ENCODE assay signal across 22 cellular contexts in genomic region chr3:99891610-99892285, GRCh38.
A peak's percentile ranks its signal among the peaks of the same experiment; 100 is the strongest.
DNase-seq lines count a peak whose midpoint lies in the region; ATAC-seq, FAIRE-seq and TF ChIP-seq lines count a peak whose summit lies in the region.
"Had no signal": no experiment of that assay in that cellular context is flagged by ENCODE, and none has a peak within 500 bp of the region (broad histone marks: within the 10 kb centered on the region; RNA-seq: fewer than 3 reads in every experiment).

No MANE protein-coding gene starts in this region.

- H2AK5ac ChIP-seq in IMR-90 (ENCODE audit: low read depth, low read length): no peak overlapping the region

- no peak overlapping the region; the same call in 1 of the 2 replicates for H4K5ac ChIP-seq in IMR-90 (ENCODE audit: low read depth, low read length)

- no peak for FAIRE-seq in D721Med (lab: Jason Lieb, UNC)
- FAIRE-seq: A549, G401.6, GM12892, GM19239 had no signal

- dilution Hi-C loops in IMR-90 (cut with HindIII; ENCODE audit: low sequenced_read_pairs, unreplicated experiment): no loop called here

- H3K36me3 ChIP-seq in IMR-90 (ENCODE audit: control insufficient read depth, insufficient read depth, low read length) (no peaks in the 10 kb centered on the region), psoas muscle (ENCODE audit: insufficient read depth in 1 of 2, low read depth in 1 of 2) (no peaks in the 10 kb centered on the region)
- H3K36me3 ChIP-seq in effector memory CD4-positive, alpha-beta T cell (ENCODE audit: control insufficient read depth, insufficient read depth, low read length): no peaks in the 10 kb centered on the region
- H3K36me3 ChIP-seq: HAP-1 had no signal

- no peak for TF ChIP-seq RAD21 in IMR-90 (IDR thresholded peaks at IDR 0.05; ENCODE audit: low read length)

- DNase-seq in IMR-90 (peak; percentile 75), choroid plexus epithelial cell (ENCODE audit: low read depth) (peak; percentile 48), fibroblast of villous mesenchyme (ENCODE audit: low read depth) (peak; percentile 71), psoas muscle (no peak), D721Med (ENCODE audit: insufficient read length, low spot score) (no peak), Right ventricle myocardium inferior (ENCODE audit: missing footprints) (no peak)
- DNase-seq in effector memory CD4-positive, alpha-beta T cell: no peak
- DNase-seq: 8988T; C1 segment of cervical spinal cord; Calu3; CD4-positive, alpha-beta memory T cell; COR-L47; DMS153; DND-41; GOT3; HFFc6 had no signal

- peak overlapping the region; percentile 46 for H3K4me2 ChIP-seq in IMR-90 (ENCODE audit: low read depth, low read length)
- H3K4me2 ChIP-seq: A549 had no signal

- CTCF ChIA-PET in IMR-90 (lab: Yijun Ruan, JAX): interaction anchor here (0.5 kb wide), 1 partner anchor 156 kb away, joined by 3 read pairs; no protein-coding TSS in a partner anchor

- intact Hi-C loops in IMR-90 (cut with micrococcal nuclease) (no loop called here), psoas muscle (cut with DNase I) (no loop called here), Right ventricle myocardium inferior (cut with DNase I) (no loop called here)

- H3K79me1 ChIP-seq in IMR-90 (ENCODE audit: low read depth in 1 of 2, low read length in 2 of 2): peaks cover 15 to 16% of the 10 kb centered on the region in 2 experiments

- no peak overlapping the region for H2AK9ac ChIP-seq in IMR-90 (replicated peaks; ENCODE audit: low read depth, low read length, poor library complexity)

- no peak overlapping the region for H4K91ac ChIP-seq in IMR-90 (ENCODE audit: insufficient read depth, low read depth, low read length)

- TF ChIP-seq POLR2A in IMR-90 (IDR thresholded peaks at IDR 0.05; ENCODE audit: low read depth, low read length): no peak

- peak overlapping the region; percentile 33; the same call in 1 of the 2 replicates for H3K18ac ChIP-seq in IMR-90 (ENCODE audit: low read depth, low read length)

- no peaks in the 10 kb centered on the region for H4K20me1 ChIP-seq in IMR-90 (ENCODE audit: insufficient read depth, low read length)

- TF ChIP-seq CTCF in IMR-90 (conservative IDR thresholded peaks at IDR 0.05; ENCODE audit: low read depth, low read length) (no peak), choroid plexus epithelial cell (conservative IDR thresholded peaks at IDR 0.05; ENCODE audit: low read depth, low read length) (no peak), fibroblast of villous mesenchyme (IDR thresholded peaks at IDR 0.05; ENCODE audit: insufficient read depth, low read depth, low read length) (no peak), psoas muscle (IDR thresholded peaks at IDR 0.05) (no peak), D721Med (IDR thresholded peaks at IDR 0.05; ENCODE audit: insufficient read depth, missing control alignments) (no peak)

- H3K56ac ChIP-seq in IMR-90 (ENCODE audit: extremely low read depth, insufficient read depth, low read length): 0 out of 2 replicates have a peak overlapping the region, but pooled peaks have one; percentile 5

- no peak overlapping the region for H3K9ac ChIP-seq in IMR-90 (ENCODE audit: low read depth, low read length)

- peak overlapping the region; percentile 84; the same call in 1 of the 2 replicates for H3K4ac ChIP-seq in IMR-90 (ENCODE audit: low read depth, low read length)

- H3K4me1 ChIP-seq in IMR-90 (ENCODE audit: control insufficient read depth, insufficient read depth, low read length): peaks cover 14% of the 10 kb centered on the region
- H3K4me1 ChIP-seq in psoas muscle: peaks cover 14% of the 10 kb centered on the region
- no peaks in the 10 kb centered on the region for H3K4me1 ChIP-seq in effector memory CD4-positive, alpha-beta T cell (ENCODE audit: control insufficient read depth, insufficient read depth, low read length, poor library complexity, severe bottlenecking)

- peak overlapping the region; percentile 50; the same call in 1 of the 2 replicates for H2BK20ac ChIP-seq in IMR-90 (ENCODE audit: low read depth, low read length)

- BruUV-seq in IMR-90 (replicated peaks; lab: Mats Ljungman, UMichigan): no TSS peak

- H2BK15ac ChIP-seq in IMR-90 (ENCODE audit: low read depth, low read length): peak overlapping the region; percentile 99; the same call in 2 of the 3 replicates

- H2BK120ac ChIP-seq in IMR-90 (ENCODE audit: low read depth, low read length): peak overlapping the region; percentile 44; the same call in 1 of the 2 replicates

- H3K27ac ChIP-seq in IMR-90 (ENCODE audit: insufficient read depth, low read length): peak overlapping the region; percentile 29; the same call in 1 of the 2 replicates
- peak overlapping the region; percentile 7 for H3K27ac ChIP-seq in psoas muscle
- no peak overlapping the region for H3K27ac ChIP-seq in effector memory CD4-positive, alpha-beta T cell (ENCODE audit: insufficient read depth, low read length, poor library complexity, severe bottlenecking)
- H3K27ac ChIP-seq: A549 had no signal

- H2BK5ac ChIP-seq in IMR-90 (ENCODE audit: low read depth, low read length, poor library complexity, severe bottlenecking): peak overlapping the region; percentile 66

- H3K9me3 ChIP-seq in IMR-90 (ENCODE audit: control insufficient read depth, insufficient read depth, low read length): no peaks in the 10 kb centered on the region
- no peaks in the 10 kb centered on the region for H3K9me3 ChIP-seq in psoas muscle
- no peaks in the 10 kb centered on the region for H3K9me3 ChIP-seq in effector memory CD4-positive, alpha-beta T cell (ENCODE audit: control insufficient read depth, low read length)
- H3K9me3 ChIP-seq: A549, HAP-1 had no signal

- H3K23ac ChIP-seq in IMR-90 (ENCODE audit: low read depth, low read length): no peak overlapping the region

- H3K4me3 ChIP-seq in IMR-90 (ENCODE audit: insufficient read depth, low read depth, low read length) (no peak overlapping the region), choroid plexus epithelial cell (ENCODE audit: low read depth, low read length) (no peak overlapping the region), fibroblast of villous mesenchyme (ENCODE audit: low read depth, low read length) (no peak overlapping the region), psoas muscle (no peak overlapping the region)
- H3K4me3 ChIP-seq in effector memory CD4-positive, alpha-beta T cell (ENCODE audit: insufficient read depth, low read depth, low read length, poor library complexity, severe bottlenecking): no peak overlapping the region
- H3K4me3 ChIP-seq: A549, HAP-1 had no signal

- POLR2A ChIA-PET in IMR-90 (lab: Charles Lee; ENCODE audit: unreplicated experiment): interaction anchor here (0.5 to 1.0 kb wide), 2 partner anchors 182 to 368 kb away, joined by 4 to 13 read pairs; no protein-coding TSS in a partner anchor

- WGBS in IMR-90 (ENCODE audit: extremely low coverage in 2 of 2, insufficient read length in 1 of 2), 2 experiments: no CpG with 5 or more reads among the region's 2 CpGs
- 75 to 92% (median 83%) methylated on average over 2 of the region's 2 CpGs for WGBS in psoas muscle, 3 donors

- in situ Hi-C loops in IMR-90 (cut with MboI; ENCODE audit: low sequenced_read_pairs): no loop called here

- H3K9me1 ChIP-seq in IMR-90 (ENCODE audit: insufficient read depth, low read length): peaks cover 4% of the 10 kb centered on the region; the same call in 1 of the 2 replicates

- ATAC-seq in IMR-90 (ENCODE audit: low read depth) (peak; percentile 54), psoas muscle (no peak), HG03280 (IDR thresholded peaks at IDR 0.05; ENCODE audit: unreplicated experiment) (no peak), Right ventricle myocardium inferior (no peak)

- peak overlapping the region; percentile 85; the same call in 1 of the 2 replicates for H3K14ac ChIP-seq in IMR-90 (replicated peaks; ENCODE audit: low read depth, low read length)

- no peaks in the 10 kb centered on the region for H3K27me3 ChIP-seq in IMR-90 (ENCODE audit: control insufficient read depth, insufficient read depth, low read length)
- no peaks in the 10 kb centered on the region for H3K27me3 ChIP-seq in psoas muscle (ENCODE audit: insufficient read depth in 3 of 3, low read length in 2 of 3)
- no peaks in the 10 kb centered on the region for H3K27me3 ChIP-seq in effector memory CD4-positive, alpha-beta T cell (replicated peaks; ENCODE audit: control insufficient read depth, insufficient read depth, low read length, poor library complexity, severe bottlenecking)

- no peak overlapping the region for H2AFZ ChIP-seq in IMR-90 (replicated peaks; ENCODE audit: low read length, poor library complexity)

- 0 out of 4 replicates have a peak overlapping the region, but pooled peaks of 1 of the 2 experiments have one; percentile 62 for H4K8ac ChIP-seq in IMR-90 (ENCODE audit: low read depth in 2 of 2, low read length in 2 of 2)

TF ChIP-seq in IMR-90, 13 proteins besides CTCF, POLR2A, EP300 and RAD21:
- TF ChIP-seq FOS (IDR thresholded peaks at IDR 0.05; ENCODE audit: low read depth, low read length) (no peak), RFX5 (IDR thresholded peaks at IDR 0.05; ENCODE audit: low read depth, low read length) (no peak), RCOR1 (IDR thresholded peaks at IDR 0.05; ENCODE audit: insufficient replicate concordance, low read length) (no peak), SMC3 (IDR thresholded peaks at IDR 0.05; ENCODE audit: low read depth, low read length) (no peak), CEBPB (IDR thresholded peaks at IDR 0.05; ENCODE audit: low read depth, low read length) (peak; percentile 74)

Comparison
In these comparisons a context has a peak if more than half of its experiments do, and no peak if none do; other contexts are left out.
1. DNase-seq: peak in IMR-90 (single experiment), choroid plexus epithelial cell (single experiment) and fibroblast of villous mesenchyme (single experiment); none in psoas muscle (0 of 2), D721Med (single experiment), effector memory CD4-positive, alpha-beta T cell (0 of 3) and Right ventricle myocardium inferior (single experiment).